ENCODE assay signal across 24 cellular contexts in the genomic region with DNA sequence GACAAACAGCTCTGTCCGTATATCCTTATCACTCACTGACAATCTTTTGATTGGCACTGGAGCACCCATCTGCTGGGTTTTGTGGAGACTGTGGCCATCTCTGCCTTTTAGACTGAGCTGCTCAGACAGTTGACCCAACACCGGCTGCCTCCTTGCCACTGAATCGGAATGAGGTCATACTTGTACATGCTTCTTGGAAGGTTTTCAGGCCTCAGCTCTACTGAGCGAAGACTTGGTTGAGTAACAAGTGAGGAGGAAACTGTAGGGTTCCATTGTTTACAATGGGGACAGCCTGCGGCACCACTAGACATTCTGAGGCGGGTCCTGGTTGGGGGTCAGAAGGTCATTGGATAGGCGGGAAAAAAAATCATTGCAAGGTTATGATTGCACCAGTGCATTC.
DNase-seq lines count a peak whose midpoint lies in the region; ATAC-seq and TF ChIP-seq lines count a peak whose summit lies in the region.
"Had no signal": no experiment of that assay in that cellular context is flagged by ENCODE, and none has a peak within 500 bp of the region (broad histone marks: within the 10 kb centered on the region; RNA-seq: fewer than 3 reads in every experiment).

No MANE protein-coding gene starts in this region.

- intact Hi-C loops in CD4-positive, alpha-beta T cell (cut with DNase I, micrococcal nuclease): no loop called here

- H3K27ac ChIP-seq in epithelial cell of prostate: no peak overlapping the region
- no peak overlapping the region for H3K27ac ChIP-seq in CD4-positive, alpha-beta T cell (ENCODE audit: low read depth, low read length)
- H3K27ac ChIP-seq: dorsolateral prefrontal cortex, esophagus muscularis mucosa, hepatocyte, transverse colon had no signal

- H3K36me3 Mint-ChIP-seq in CD4-positive, alpha-beta T cell (ENCODE audit: low read depth): no peaks in the 10 kb centered on the region
- H3K36me3 Mint-ChIP-seq: brain; memory B cell; natural killer cell treated with Interleukin-12 subunit alpha and Interleukin-12 subunit beta and Interleukin-15 and Interleukin-18, amount 100 ng/mL, for 72 hours had no signal

- H3K4me1 Mint-ChIP-seq in CD4-positive, alpha-beta T cell (ENCODE audit: low read depth): no peaks in the 10 kb centered on the region
- H3K4me1 Mint-ChIP-seq: brain, memory B cell had no signal

- no peaks in the 10 kb centered on the region for H3K27me3 Mint-ChIP-seq in CD4-positive, alpha-beta T cell

- DNase-seq in GM04503 (ENCODE audit: low read depth) (peak; percentile 24), RPMI7951 (ENCODE audit: low read depth) (peak; percentile 79), epithelial cell of prostate (ENCODE audit: low read depth, low spot score) (peak; percentile 22), retina (peak; percentile 52)
- no peak for DNase-seq in CD4-positive, alpha-beta T cell
- DNase-seq: activated CD4-positive, alpha-beta T cell treated with anti-CD3 and anti-CD28 coated beads, Interleukin-2, amount 50 U/mL, for 1 hour; activated naive CD4-positive, alpha-beta T cell treated with anti-CD3 and anti-CD28 coated beads for 36 hours; kidney; NCI-H2081 treated with DMSO at 0.1 percent for 48 hours; NCI-H748 treated with DMSO at 0.1 percent for 48 hours; stimulated activated naive CD4-positive, alpha-beta T cell; transverse colon had no signal

- no peak for ATAC-seq in CD4-positive, alpha-beta T cell (ENCODE audit: poor library complexity)
- no peak for ATAC-seq in activated CD4-positive, CD25-positive, alpha-beta regulatory T cell treated with anti-CD3 and anti-CD28 coated beads, Interleukin-2, amount 50 U/mL, for 24 hours
- ATAC-seq in GM19351 (IDR thresholded peaks at IDR 0.05; ENCODE audit: unreplicated experiment) (no peak), GM21717 (IDR thresholded peaks at IDR 0.05; ENCODE audit: unreplicated experiment) (no peak)
- ATAC-seq: HepG2, Panc1 had no signal

- no peak overlapping the region for H3K27ac Mint-ChIP-seq in CD4-positive, alpha-beta T cell
- H3K27ac Mint-ChIP-seq: activated naive CD4-positive, alpha-beta T cell treated with anti-CD3 and anti-CD28 coated beads for 36 hours; brain; memory B cell; natural killer cell treated with Interleukin-12 subunit alpha and Interleukin-12 subunit beta and Interleukin-15 and Interleukin-18, amount 100 ng/mL, for 72 hours had no signal

- no peaks in the 10 kb centered on the region for H3K9me3 Mint-ChIP-seq in CD4-positive, alpha-beta T cell
- H3K9me3 Mint-ChIP-seq: activated naive CD4-positive, alpha-beta T cell treated with anti-CD3 and anti-CD28 coated beads for 36 hours; CD14-positive monocyte; natural killer cell treated with Interleukin-12 subunit alpha and Interleukin-12 subunit beta and Interleukin-15 and Interleukin-18, amount 100 ng/mL, for 72 hours had no signal

- no peaks in the 10 kb centered on the region for H3K9me3 ChIP-seq in CD4-positive, alpha-beta T cell (ENCODE audit: control insufficient read depth, low read length)
- H3K9me3 ChIP-seq: esophagus muscularis mucosa, transverse colon had no signal

- POLR2A ChIA-PET in CD4-positive, alpha-beta T cell (lab: Charles Lee): no interaction called here

- H3K4me3 Mint-ChIP-seq in CD4-positive, alpha-beta T cell: no peak overlapping the region
- H3K4me3 Mint-ChIP-seq: activated naive CD4-positive, alpha-beta T cell treated with anti-CD3 and anti-CD28 coated beads for 36 hours; brain; CD14-positive monocyte; memory B cell; natural killer cell treated with Interleukin-12 subunit alpha and Interleukin-12 subunit beta and Interleukin-15 and Interleukin-18, amount 100 ng/mL, for 72 hours had no signal

- H3K27me3 ChIP-seq in CD4-positive, alpha-beta T cell (ENCODE audit: control insufficient read depth, insufficient read depth, low read length): no peaks in the 10 kb centered on the region
- H3K27me3 ChIP-seq: dorsolateral prefrontal cortex, esophagus muscularis mucosa, hepatocyte, transverse colon had no signal

- CTCF ChIA-PET in CD4-positive, alpha-beta T cell (lab: Charles Lee): no interaction called here

- TF ChIP-seq CTCF in CD4-positive, alpha-beta T cell (IDR thresholded peaks at IDR 0.05): no peak

Comparison
In these comparisons a context has a peak if more than half of its experiments do, and no peak if none do; other contexts are left out.
1. DNase-seq: peak in GM04503 (single experiment), RPMI7951 (single experiment), epithelial cell of prostate (single experiment) and retina (single experiment); none in CD4-positive, alpha-beta T cell (0 of 10).